In the genomic region with DNA sequence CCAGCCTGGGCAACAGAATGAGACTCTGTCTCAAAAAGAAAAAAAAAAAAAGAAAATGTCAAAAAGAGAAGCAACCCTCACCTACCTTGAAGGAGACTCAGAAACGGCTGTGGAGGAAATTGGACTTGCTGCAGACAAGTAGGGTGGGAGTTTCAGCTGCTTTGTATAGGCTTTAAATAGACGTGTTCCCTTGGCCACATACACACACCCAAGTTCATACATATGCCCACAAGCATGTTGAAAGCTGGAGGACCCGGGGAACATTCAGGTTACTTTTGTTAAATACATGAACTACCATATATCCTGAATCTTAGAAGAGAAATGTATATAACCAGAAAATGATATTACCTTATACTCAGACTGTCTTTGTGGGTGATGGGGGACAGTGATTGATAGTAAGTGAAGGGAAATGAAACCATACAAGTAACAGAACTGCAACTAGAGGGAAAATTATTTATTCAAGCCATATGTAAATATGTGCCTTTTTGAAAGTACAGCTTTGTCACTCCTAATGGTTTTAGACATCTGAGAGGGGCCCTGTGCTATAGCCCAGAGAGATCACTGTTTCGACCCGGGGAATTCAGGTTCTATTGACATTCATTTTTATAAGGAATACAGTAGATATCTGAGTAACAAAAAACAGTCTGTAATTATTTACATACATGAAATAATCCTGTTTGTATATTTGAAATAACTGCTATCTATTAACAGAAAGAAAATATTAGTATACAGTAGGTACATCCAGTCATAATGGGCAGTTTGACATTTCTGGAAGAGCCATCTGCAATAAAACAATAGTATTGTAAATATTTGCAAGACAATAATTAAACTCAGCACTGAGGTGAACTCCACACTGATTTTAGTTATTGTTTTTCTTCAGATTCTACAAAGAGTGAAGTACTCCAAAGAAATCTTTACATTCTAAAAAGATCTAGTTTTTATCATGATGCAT, we compare ENCODE assay signal across 10 cellular contexts. TPM values are rescaled to one million over a fixed set of nuclear protein-coding genes. Genes with fewer than 3 reads are reported as not detected.
DNase-seq lines count a peak whose midpoint lies in the region; ATAC-seq and TF ChIP-seq lines count a peak whose summit lies in the region.
"Had no signal": no experiment of that assay in that cellular context is flagged by ENCODE, and none has a peak within 500 bp of the region (broad histone marks: within the 10 kb centered on the region; RNA-seq: fewer than 3 reads in every experiment).

No MANE protein-coding gene starts in this region.

- peak overlapping the region; percentile 42 to 80 for H3K4me3 Mint-ChIP-seq in stimulated activated naive B cell treated with anti-CD40 and anti-IgM and Interleukin-4, amounts not matched to agents 10 μg/mL and 1 μg/mL and 100 μg/mL, for 72 hours
- H3K4me3 Mint-ChIP-seq: activated naive CD8-positive, alpha-beta T cell treated with anti-CD3 and anti-CD28 coated beads, Interleukin-2, amount 10 ng/mL, durations not matched to agents 7 days and 5 days; stimulated activated naive CD8-positive, alpha-beta T cell treated with anti-CD3 and anti-CD28 coated beads, Interleukin-15, Interleukin-2, amounts not matched to agents 100 ng/mL and 50 ng/mL, for 24 hours had no signal

- H3K27me3 ChIP-seq in dorsolateral prefrontal cortex, result peaks cover 0 to 3% (median 0%) of the 10 kb centered on the region in 45 donors

- H3K4me3 ChIP-seq in dorsolateral prefrontal cortex, result no peak overlapping the region

- no peaks in the 10 kb centered on the region for H3K36me3 Mint-ChIP-seq in stimulated activated naive B cell treated with anti-CD40 and anti-IgM and Interleukin-4, amounts not matched to agents 10 μg/mL and 1 μg/mL and 100 μg/mL, for 72 hours
- H3K36me3 Mint-ChIP-seq: activated naive CD8-positive, alpha-beta T cell treated with anti-CD3 and anti-CD28 coated beads, Interleukin-2, amount 10 ng/mL, durations not matched to agents 7 days and 5 days had no signal

- DNase-seq in stimulated activated naive B cell treated with anti-CD40 and anti-IgM and Interleukin-4, amounts not matched to agents 10 μg/mL and 1 μg/mL and 100 μg/mL, for 72 hours, result no peak
- no peak for DNase-seq in central memory CD4-positive, alpha-beta T cell
- DNase-seq in GM03348 (ENCODE audit: low spot score) (no peak), dorsolateral prefrontal cortex (no peak)
- DNase-seq: activated naive CD8-positive, alpha-beta T cell treated with anti-CD3 and anti-CD28 coated beads, Interleukin-2, amount 10 ng/mL, durations not matched to agents 7 days and 5 days had no signal

- no peak overlapping the region for H3K27ac ChIP-seq in dorsolateral prefrontal cortex

- intact Hi-C loops in dorsolateral prefrontal cortex (cut with DNase I), result no loop called here

- no peak for TF ChIP-seq CTCF in dorsolateral prefrontal cortex (IDR thresholded peaks at IDR 0.05 in 54 of 56, conservative IDR thresholded peaks at IDR 0.05 in 2 of 56; ENCODE audit: low read depth in 1 of 56, partially characterized antibody in 56 of 56)

- no peaks in the 10 kb centered on the region for H3K27me3 Mint-ChIP-seq in stimulated activated naive B cell treated with anti-CD40 and anti-IgM and Interleukin-4, amounts not matched to agents 10 μg/mL and 1 μg/mL and 100 μg/mL, for 72 hours
- H3K27me3 Mint-ChIP-seq: activated naive CD8-positive, alpha-beta T cell treated with anti-CD3 and anti-CD28 coated beads, Interleukin-2, amount 10 ng/mL, durations not matched to agents 7 days and 5 days; stimulated activated naive CD8-positive, alpha-beta T cell treated with anti-CD3 and anti-CD28 coated beads, Interleukin-15, Interleukin-2, amounts not matched to agents 100 ng/mL and 50 ng/mL, for 24 hours had no signal

- H3K9me3 Mint-ChIP-seq in stimulated activated naive B cell treated with anti-CD40 and anti-IgM and Interleukin-4, amounts not matched to agents 10 μg/mL and 1 μg/mL and 100 μg/mL, for 72 hours, result peaks cover 1 to 4% of the 10 kb centered on the region in 2 donors

- H3K4me1 Mint-ChIP-seq in stimulated activated naive B cell treated with anti-CD40 and anti-IgM and Interleukin-4, amounts not matched to agents 10 μg/mL and 1 μg/mL and 100 μg/mL, for 72 hours, result peaks cover 36 to 51% of the 10 kb centered on the region in 2 donors

- peak overlapping the region; percentile 96 for H3K27ac Mint-ChIP-seq in stimulated activated naive B cell treated with anti-CD40 and anti-IgM and Interleukin-4, amounts not matched to agents 10 μg/mL and 1 μg/mL and 100 μg/mL, for 72 hours
- H3K27ac Mint-ChIP-seq: activated naive CD8-positive, alpha-beta T cell treated with anti-CD3 and anti-CD28 coated beads, Interleukin-2, amount 10 ng/mL, durations not matched to agents 7 days and 5 days had no signal

- ATAC-seq in GM19025 (IDR thresholded peaks at IDR 0.05; ENCODE audit: low read depth, unreplicated experiment) (peak; percentile 79), HG02610 (IDR thresholded peaks at IDR 0.05; ENCODE audit: unreplicated experiment) (peak; percentile 90), HG03469 (IDR thresholded peaks at IDR 0.05; ENCODE audit: unreplicated experiment) (peak; percentile 74)
- peak; percentile 77 to 79 for ATAC-seq in stimulated activated naive B cell treated with anti-CD40 and anti-IgM and Interleukin-4, amounts not matched to agents 10 μg/mL and 1 μg/mL and 100 μg/mL, for 72 hours (replicated peaks)
- ATAC-seq: left lobe of liver had no signal

RNA-seq across cellular contexts. Expression of gene TGIF1, which starts 48.0 kb away (rescaled TPM):
- 10 to 100 TPM in 81 of 120 experiments, 1 to 10 TPM in 39; 5.1 to 30.2 (median 12.3) TPM for total RNA-seq in dorsolateral prefrontal cortex
